ENCODE assay signal across 23 cellular contexts in the genomic region with DNA sequence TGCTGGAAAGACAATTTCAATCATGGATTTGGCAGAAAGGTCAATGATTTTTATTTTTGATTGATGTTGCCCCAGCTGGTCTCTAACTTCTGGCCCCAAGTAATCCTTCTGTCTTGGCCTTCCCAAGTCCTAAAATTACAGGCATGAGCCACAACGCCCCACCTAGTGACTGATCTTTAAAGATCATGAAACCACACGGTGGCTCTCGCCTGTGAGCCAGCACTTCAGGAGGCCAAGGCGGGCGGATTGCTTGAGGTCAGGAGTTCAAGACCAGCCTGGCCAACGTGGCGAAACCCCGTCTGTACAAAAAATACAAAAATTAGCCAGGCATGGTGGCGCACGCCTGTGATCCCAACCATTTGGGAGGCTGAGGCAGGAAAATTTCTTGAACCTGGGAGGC. TPM values are rescaled to one million over a fixed set of nuclear protein-coding genes. Genes with fewer than 3 reads are reported as not detected.
"Had no signal": no experiment of that assay in that cellular context is flagged by ENCODE, and none has a peak within 500 bp of the region (broad histone marks: within the 10 kb centered on the region; RNA-seq: fewer than 3 reads in every experiment).

No MANE protein-coding gene starts in this region.

- DNase-seq: activated CD4-positive, alpha-beta T cell treated with anti-CD3 and anti-CD28 coated beads, Interleukin-2, amount 10 ng/mL, durations not matched to agents 7 days and 5 days; activated CD8-positive, alpha-beta memory T cell treated with anti-CD3 and anti-CD28 coated beads, Interleukin-2, amount 50 U/mL, for 4 hours; activated CD8-positive, alpha-beta T cell treated with anti-CD3 and anti-CD28 coated beads, Interleukin-2, amount 10 ng/mL, durations not matched to agents 7 days and 5 days; activated effector memory CD4-positive, alpha-beta T cell treated with Interleukin-2 at 50 U/mL for 16 hours; activated naive CD4-positive, alpha-beta T cell treated with anti-CD3 and anti-CD28 coated beads, Interleukin-2, amount 10 ng/mL, durations not matched to agents 7 days and 5 days; activated naive CD8-positive, alpha-beta T cell treated with anti-CD3 and anti-CD28 coated beads, Interleukin-2, amount 50 U/mL, for 24 hours; activated T-cell treated with anti-CD3 and anti-CD28 coated beads, Interleukin-2, amount 50 U/mL, for 4 hours; foreskin melanocyte; left lung; mammary epithelial cell; stimulated activated CD4-positive, alpha-beta T cell treated with anti-CD3 and anti-CD28 coated beads, Interleukin-2, amount 100 ng/mL, for 24 hours; stimulated activated naive CD4-positive, alpha-beta T cell treated with Interleukin-2 at 50 U/mL for 16 hours; transverse colon had no signal

- H3K4me3 ChIP-seq: ascending aorta, vagina had no signal

- H3K4me3 Mint-ChIP-seq: activated CD4-positive, alpha-beta T cell treated with anti-CD3 and anti-CD28 coated beads, Interleukin-2, amount 10 ng/mL, durations not matched to agents 7 days and 5 days; activated CD8-positive, alpha-beta T cell treated with anti-CD3 and anti-CD28 coated beads, Interleukin-2, amount 10 ng/mL, durations not matched to agents 7 days and 5 days; activated naive CD4-positive, alpha-beta T cell treated with anti-CD3 and anti-CD28 coated beads, Interleukin-2, amount 10 ng/mL, durations not matched to agents 7 days and 5 days; activated T-cell treated with anti-CD3 and anti-CD28 coated beads, Interleukin-2, amount 50 U/mL, for 4 hours; T-helper 2 cell treated with Interferon-gamma antibody and Interleukin-4, amounts not matched to agents 5 μg/mL and 100 μg/mL, for 36 hours had no signal

- H3K36me3 ChIP-seq: ascending aorta, right atrium auricular region, suprapubic skin, transverse colon, vagina had no signal

- H3K27ac Mint-ChIP-seq: activated CD4-positive, alpha-beta T cell treated with anti-CD3 and anti-CD28 coated beads, Interleukin-2, amount 10 ng/mL, durations not matched to agents 7 days and 5 days; activated CD8-positive, alpha-beta T cell treated with anti-CD3 and anti-CD28 coated beads, Interleukin-2, amount 10 ng/mL, durations not matched to agents 7 days and 5 days; activated naive CD4-positive, alpha-beta T cell treated with anti-CD3 and anti-CD28 coated beads, Interleukin-2, amount 10 ng/mL, durations not matched to agents 7 days and 5 days; activated naive CD8-positive, alpha-beta T cell treated with anti-CD3 and anti-CD28 coated beads, Interleukin-2, amount 50 U/mL, for 24 hours; T-helper 2 cell treated with Interferon-gamma antibody and Interleukin-4, amounts not matched to agents 5 μg/mL and 100 μg/mL, for 36 hours had no signal

- H3K27me3 ChIP-seq: ascending aorta, left lung, right atrium auricular region, suprapubic skin, transverse colon, vagina had no signal

- H3K27ac ChIP-seq: ascending aorta, coronary artery, right atrium auricular region, suprapubic skin, transverse colon, vagina had no signal

- FAIRE-seq: endometrium had no signal

- ATAC-seq: activated CD8-positive, alpha-beta T cell treated with anti-CD3 and anti-CD28 coated beads, Interleukin-2, amount 10 ng/mL, durations not matched to agents 7 days and 5 days; activated naive CD8-positive, alpha-beta T cell treated with anti-CD3 and anti-CD28 coated beads, Interleukin-2, amount 50 U/mL, for 24 hours; activated T-cell treated with anti-CD3 and anti-CD28 coated beads, Interleukin-2, amount 50 U/mL, for 4 hours had no signal

- H3K27me3 Mint-ChIP-seq: activated CD4-positive, alpha-beta T cell treated with anti-CD3 and anti-CD28 coated beads, Interleukin-2, amount 10 ng/mL, durations not matched to agents 7 days and 5 days had no signal

- H3K9me3 ChIP-seq: ascending aorta, left lung, right atrium auricular region, suprapubic skin, transverse colon, vagina had no signal

- H3K9me3 Mint-ChIP-seq: activated CD4-positive, alpha-beta T cell treated with anti-CD3 and anti-CD28 coated beads, Interleukin-2, amount 10 ng/mL, durations not matched to agents 7 days and 5 days; activated naive CD4-positive, alpha-beta T cell treated with anti-CD3 and anti-CD28 coated beads, Interleukin-2, amount 10 ng/mL, durations not matched to agents 7 days and 5 days; activated naive CD8-positive, alpha-beta T cell treated with anti-CD3 and anti-CD28 coated beads, Interleukin-2, amount 50 U/mL, for 24 hours; activated T-cell treated with anti-CD3 and anti-CD28 coated beads, Interleukin-2, amount 50 U/mL, for 4 hours; T-helper 2 cell treated with Interferon-gamma antibody and Interleukin-4, amounts not matched to agents 5 μg/mL and 100 μg/mL, for 36 hours had no signal

RNA-seq across cellular contexts. Expression of gene C10orf95, which starts 12.6 kb away (rescaled TPM):
- total RNA-seq: ascending aorta, posterior vena cava, right atrium auricular region, skeletal muscle tissue, vagina had no signal
- polyA plus RNA-seq: neural cell had no signal
